Comparison of ENCODE assay signal across 23 cellular contexts in genomic region chr3:8864570-8865350, GRCh38.
DNase-seq lines count a peak whose midpoint lies in the region; ATAC-seq, FAIRE-seq and TF ChIP-seq lines count a peak whose summit lies in the region.
"Had no signal": no experiment of that assay in that cellular context is flagged by ENCODE, and none has a peak within 500 bp of the region (broad histone marks: within the 10 kb centered on the region; RNA-seq: fewer than 3 reads in every experiment).

No MANE protein-coding gene starts in this region.

- peaks cover under 1% of the 10 kb centered on the region for H3K27me3 Mint-ChIP-seq in brain
- H3K27me3 Mint-ChIP-seq: activated B cell treated with CpG ODN at 0.5 μM for 24 hours, IgD-negative memory B cell had no signal

- H3K9me3 ChIP-seq in right lobe of liver: no peaks in the 10 kb centered on the region
- H3K9me3 ChIP-seq in HepG2 (ENCODE audit: low read length): no peaks in the 10 kb centered on the region
- H3K9me3 ChIP-seq in uterus: no peaks in the 10 kb centered on the region

- H2AFZ ChIP-seq in HepG2 (ENCODE audit: low read length): no peak overlapping the region
- H2AFZ ChIP-seq: GM23248 had no signal

- WGBS in right lobe of liver (ENCODE audit: insufficient coverage, low coverage, low lambda C conversion rate, missing lambda C conversion rate): 56% methylated on average over 8 of the region's 14 CpGs
- WGBS in HepG2 (ENCODE audit: low lambda C conversion rate): 91% methylated on average over 14 of the region's 14 CpGs

- peak overlapping the region in 2 of 5 experiments; percentile 39 to 56 for H3K4me3 Mint-ChIP-seq in brain
- H3K4me3 Mint-ChIP-seq: activated B cell treated with CpG ODN at 0.5 μM for 24 hours, IgD-negative memory B cell had no signal

- intact Hi-C loops in right lobe of liver (cut with DNase I) (no loop called here), HepG2 (cut with micrococcal nuclease; ENCODE audit: unreplicated experiment) (no loop called here), uterus (cut with DNase I; ENCODE audit: low total_unique reads) (no loop called here)

- H3K4me2 ChIP-seq in HepG2 (ENCODE audit: low read depth, low read length): no peak overlapping the region
- H3K4me2 ChIP-seq: smooth muscle cell had no signal

- H3K27me3 ChIP-seq in right lobe of liver: no peaks in the 10 kb centered on the region
- H3K27me3 ChIP-seq in HepG2 (ENCODE audit: control insufficient read depth in 1 of 2, insufficient read depth in 2 of 2, low read length in 2 of 2): no peaks in the 10 kb centered on the region
- H3K27me3 ChIP-seq in uterus: no peaks in the 10 kb centered on the region

- in situ Hi-C loops in HepG2 (cut with HindIII; ENCODE audit: extremely low pct_ligation_motif_present, low pct_unique_long_range_greater_than_20kb): no loop called here

- FAIRE-seq in HepG2 (lab: Jason Lieb, UNC) (no peak), H54 (lab: Jason Lieb, UNC) (no peak)
- FAIRE-seq: GM18507 had no signal

- BruUV-seq in HepG2 (replicated peaks; lab: Mats Ljungman, UMichigan): no TSS peak

- H3K27ac Mint-ChIP-seq in brain: peak overlapping the region in 3 of 5 experiments; percentile 17 to 99 (median 80)
- H3K27ac Mint-ChIP-seq: activated B cell treated with CpG ODN at 0.5 μM for 24 hours; activated naive CD4-positive, alpha-beta T cell treated with anti-CD3 and anti-CD28 coated beads, Interleukin-2, amount 50 U/mL, for 72 hours; IgD-negative memory B cell had no signal

- H3K4me1 Mint-ChIP-seq in brain: peaks cover 9% of the 10 kb centered on the region

- no peaks in the 10 kb centered on the region for H3K4me1 ChIP-seq in right lobe of liver
- peaks cover 4% of the 10 kb centered on the region; the same call in 1 of the 2 replicates for H3K4me1 ChIP-seq in HepG2 (ENCODE audit: insufficient read depth, low read length)
- no peaks in the 10 kb centered on the region for H3K4me1 ChIP-seq in uterus

- TF ChIP-seq EP300 in HepG2 (IDR thresholded peaks at IDR 0.05; ENCODE audit: low read depth in 2 of 2, low read length in 2 of 2): no peak
- TF ChIP-seq EP300 in HepG2 (CRISPR knock-in tag; IDR thresholded peaks at IDR 0.05; ENCODE audit: borderline replicate concordance): no peak

- H3K9me3 Mint-ChIP-seq in brain: peaks cover 0 to 3% (median 0%) of the 10 kb centered on the region in 5 experiments
- H3K9me3 Mint-ChIP-seq: activated B cell treated with CpG ODN at 0.5 μM for 24 hours; activated naive CD4-positive, alpha-beta T cell treated with anti-CD3 and anti-CD28 coated beads, Interleukin-2, amount 50 U/mL, for 72 hours; IgD-negative memory B cell had no signal

- H3K4me3 ChIP-seq in right lobe of liver (no peak overlapping the region), HepG2 (replicated peaks in 1 of 3; ENCODE audit: insufficient read depth in 1 of 3, low read depth in 2 of 3, low read length in 3 of 3) (no peak overlapping the region), uterus (no peak overlapping the region)
- H3K4me3 ChIP-seq: coronary artery, GM23248, smooth muscle cell had no signal

- no peak for TF ChIP-seq POLR2A in right lobe of liver (IDR thresholded peaks at IDR 0.05)
- no peak for TF ChIP-seq POLR2A in HepG2 (IDR thresholded peaks at IDR 0.05; ENCODE audit: insufficient read depth in 1 of 2, low read depth in 2 of 2, low read length in 2 of 2)
- no peak for TF ChIP-seq POLR2A in H54 (IDR thresholded peaks at IDR 0.05; ENCODE audit: low read depth, low read length)
- TF ChIP-seq POLR2A in uterus (IDR thresholded peaks at IDR 0.05): no peak

- H3K36me3 ChIP-seq in right lobe of liver: no peaks in the 10 kb centered on the region
- no peaks in the 10 kb centered on the region for H3K36me3 ChIP-seq in HepG2 (replicated peaks in 1 of 2; ENCODE audit: control insufficient read depth in 1 of 2, insufficient read depth in 2 of 2, low read length in 2 of 2)
- no peaks in the 10 kb centered on the region for H3K36me3 ChIP-seq in uterus

- no peaks in the 10 kb centered on the region for H3K79me2 ChIP-seq in HepG2 (ENCODE audit: insufficient read depth, low read length)

- TF ChIP-seq CTCF in right lobe of liver (IDR thresholded peaks at IDR 0.05) (no peak), HepG2 (CRISPR knock-in tag; IDR thresholded peaks at IDR 0.05) (no peak), brain (conservative IDR thresholded peaks at IDR 0.05) (no peak), uterus (IDR thresholded peaks at IDR 0.05) (no peak)

- CTCF ChIA-PET in HepG2 (lab: Yijun Ruan, JAX; ENCODE audit: low intra/inter-chr PET ratio, low total read pairs): no interaction called here

- no peaks in the 10 kb centered on the region for H4K20me1 ChIP-seq in HepG2 (ENCODE audit: insufficient read depth, low read length)

- H3K27ac ChIP-seq in right lobe of liver: no peak overlapping the region
- no peak overlapping the region for H3K27ac ChIP-seq in HepG2 (ENCODE audit: extremely low read length, insufficient read depth, low read length)
- H3K27ac ChIP-seq in uterus: no peak overlapping the region
- H3K27ac ChIP-seq: C4-2B, coronary artery, GM23248 had no signal

- TF ChIP-seq RAD21 in HepG2 (CRISPR knock-in tag; IDR thresholded peaks at IDR 0.05): no peak

- H3K9ac ChIP-seq in HepG2 (ENCODE audit: insufficient read depth, low read depth, low read length): no peak overlapping the region
- H3K9ac ChIP-seq: GM23248 had no signal

- DNase-seq in right lobe of liver (no peak), HepG2 (ENCODE audit: low spot score) (no peak), myocyte (ENCODE audit: low read depth) (peak; percentile 67), COR-L47 (lab: John Stamatoyannopoulos, UW) (no peak), H54 (ENCODE audit: insufficient read length, low spot score) (no peak), uterus (no peak)
- DNase-seq: 8988T; activated B cell treated with CpG ODN at 0.5 μM for 24 hours; activated T-cell treated with anti-CD3 and anti-CD28 coated beads, Interleukin-2, amount 50 U/mL, for 48 hours; DMS79; GM23248; left colon; NCI-H2081; Right ventricle myocardium superior; stimulated activated CD4-positive, alpha-beta T cell treated with anti-CD3 and anti-CD28 coated beads, Interleukin-4, amount 100 ng/mL, for 4 hours had no signal

- no peaks in the 10 kb centered on the region for H3K36me3 Mint-ChIP-seq in brain

- ATAC-seq in right lobe of liver (peak in 3 of 4 donors; percentile 21 to 39 (median 38)), HepG2 (no peak), GM19395 (IDR thresholded peaks at IDR 0.05; ENCODE audit: unreplicated experiment) (no peak)
- ATAC-seq: activated naive CD4-positive, alpha-beta T cell treated with anti-CD3 and anti-CD28 coated beads, Interleukin-2, amount 50 U/mL, for 72 hours; left colon had no signal

- POLR2A ChIA-PET in HepG2 (lab: Yijun Ruan, JAX): no interaction called here

TF ChIP-seq in HepG2, 621 proteins besides CTCF, POLR2A, EP300 and RAD21:
- no peak for TF ChIP-seq ZNF468 (CRISPR knock-in tag; IDR thresholded peaks at IDR 0.05)
- TF ChIP-seq TGIF2 (CRISPR knock-in tag; IDR thresholded peaks at IDR 0.05): no peak
- no peak for TF ChIP-seq MIXL1 (CRISPR knock-in tag; IDR thresholded peaks at IDR 0.05)
- no peak for TF ChIP-seq ZMAT3 (CRISPR knock-in tag; conservative IDR thresholded peaks at IDR 0.05)
TF ChIP-seq in HepG2: peak in this region for 0.

Comparison
In these comparisons a context has a peak if more than half of its experiments do, and no peak if none do; other contexts are left out.
1. ATAC-seq: peak in right lobe of liver (3 of 4); none in HepG2 (single experiment) and GM19395 (single experiment).